In genomic region chr10:26903818-26904217, GRCh38 we compare ENCODE assay signal across 9 cellular contexts.
"Had no signal": no experiment of that assay in that cellular context is flagged by ENCODE, and none has a peak within 500 bp of the region (broad histone marks: within the 10 kb centered on the region; RNA-seq: fewer than 3 reads in every experiment).

No MANE protein-coding gene starts in this region.

- H3K9ac ChIP-seq: KMS-11 had no signal

- H3K36me3 Mint-ChIP-seq: IgD-negative memory B cell had no signal

- H3K27ac Mint-ChIP-seq: IgD-negative memory B cell had no signal

- H3K4me3 Mint-ChIP-seq: IgD-negative memory B cell had no signal

- H3K27ac ChIP-seq: HL-60, KMS-11 had no signal

- FAIRE-seq: HepG2, HTR-8/SVneo had no signal

- H3K4me1 Mint-ChIP-seq: IgD-negative memory B cell had no signal

- ATAC-seq: HepG2 had no signal

- H3K4me2 ChIP-seq: KMS-11 had no signal

- DNase-seq: IMR-90, Karpas-422, KBM-7, KG1 had no signal
